ENCODE assay signal across 9 cellular contexts in genomic region chr11:109135627-109136026, GRCh38.
"Had no signal": no experiment of that assay in that cellular context is flagged by ENCODE, and none has a peak within 500 bp of the region (broad histone marks: within the 10 kb centered on the region; RNA-seq: fewer than 3 reads in every experiment).

No MANE protein-coding gene starts in this region.

- H3K36me3 ChIP-seq: HAP-1 had no signal

- H3K9ac ChIP-seq: GM23248 had no signal

- H3K4me2 ChIP-seq: GM23338 had no signal

- H3K4me3 ChIP-seq: GM23248, GM23338, HAP-1 had no signal

- H3K4me1 ChIP-seq: HAP-1 had no signal

- H3K27ac ChIP-seq: GM23248 had no signal

- H2AFZ ChIP-seq: GM23248, GM23338 had no signal

- ATAC-seq: GM23338, HCT116 had no signal

- DNase-seq: GM23248, GOT3, H7, H9, HCEC 1CT, HFFc6 had no signal

- H3K9me3 ChIP-seq: HAP-1 had no signal
